Comparison of ENCODE assay signal across 1 cellular context in the genomic region with DNA sequence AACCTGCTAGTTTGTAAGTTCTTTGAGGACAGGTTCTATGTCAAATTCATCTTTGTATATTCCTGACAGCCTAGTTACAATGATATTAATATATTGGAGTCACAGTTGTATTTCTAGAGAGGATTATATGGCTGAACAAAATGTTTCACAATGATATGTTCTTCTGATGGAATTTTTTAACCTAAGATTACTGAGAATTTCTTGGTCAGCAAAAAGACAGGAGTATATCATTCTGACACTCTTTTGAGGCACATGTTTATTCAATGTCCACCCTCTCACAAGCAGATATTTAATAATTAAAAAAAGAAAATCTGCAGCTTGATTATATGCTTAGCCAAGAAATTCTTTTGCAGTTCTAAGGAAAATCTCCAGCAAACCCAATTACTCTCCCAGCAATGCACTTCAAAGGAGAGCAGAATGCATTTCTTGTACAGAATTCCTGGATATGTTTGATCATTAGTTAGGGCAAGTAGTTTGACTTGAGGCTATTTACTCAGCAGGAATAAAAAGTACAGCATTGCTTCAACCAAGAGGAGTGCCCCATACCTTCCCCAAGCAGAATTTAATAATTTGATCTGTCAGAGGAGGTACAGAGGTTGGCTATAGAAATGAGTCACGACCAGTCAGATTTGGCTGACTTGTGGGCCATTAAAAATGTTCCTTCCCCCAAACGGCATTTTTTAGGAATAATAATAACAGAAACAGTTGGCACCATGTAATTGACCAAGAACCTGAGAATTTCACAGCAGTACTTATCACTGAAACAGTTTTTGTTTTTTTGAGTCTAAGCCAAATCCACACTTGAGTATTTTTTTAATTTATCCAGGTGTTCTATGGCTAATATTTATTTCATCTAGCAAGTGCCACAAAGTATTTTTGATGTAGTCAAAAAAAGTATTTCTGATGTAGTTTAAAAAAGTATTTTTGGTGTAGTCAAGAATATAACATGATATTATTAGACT.
TF ChIP-seq lines count a peak whose summit lies in the region.

No MANE protein-coding gene starts in this region.

TF ChIP-seq in GM12878, 131 proteins besides CTCF, POLR2A, EP300 and RAD21:
- TF ChIP-seq, protein P1, sequence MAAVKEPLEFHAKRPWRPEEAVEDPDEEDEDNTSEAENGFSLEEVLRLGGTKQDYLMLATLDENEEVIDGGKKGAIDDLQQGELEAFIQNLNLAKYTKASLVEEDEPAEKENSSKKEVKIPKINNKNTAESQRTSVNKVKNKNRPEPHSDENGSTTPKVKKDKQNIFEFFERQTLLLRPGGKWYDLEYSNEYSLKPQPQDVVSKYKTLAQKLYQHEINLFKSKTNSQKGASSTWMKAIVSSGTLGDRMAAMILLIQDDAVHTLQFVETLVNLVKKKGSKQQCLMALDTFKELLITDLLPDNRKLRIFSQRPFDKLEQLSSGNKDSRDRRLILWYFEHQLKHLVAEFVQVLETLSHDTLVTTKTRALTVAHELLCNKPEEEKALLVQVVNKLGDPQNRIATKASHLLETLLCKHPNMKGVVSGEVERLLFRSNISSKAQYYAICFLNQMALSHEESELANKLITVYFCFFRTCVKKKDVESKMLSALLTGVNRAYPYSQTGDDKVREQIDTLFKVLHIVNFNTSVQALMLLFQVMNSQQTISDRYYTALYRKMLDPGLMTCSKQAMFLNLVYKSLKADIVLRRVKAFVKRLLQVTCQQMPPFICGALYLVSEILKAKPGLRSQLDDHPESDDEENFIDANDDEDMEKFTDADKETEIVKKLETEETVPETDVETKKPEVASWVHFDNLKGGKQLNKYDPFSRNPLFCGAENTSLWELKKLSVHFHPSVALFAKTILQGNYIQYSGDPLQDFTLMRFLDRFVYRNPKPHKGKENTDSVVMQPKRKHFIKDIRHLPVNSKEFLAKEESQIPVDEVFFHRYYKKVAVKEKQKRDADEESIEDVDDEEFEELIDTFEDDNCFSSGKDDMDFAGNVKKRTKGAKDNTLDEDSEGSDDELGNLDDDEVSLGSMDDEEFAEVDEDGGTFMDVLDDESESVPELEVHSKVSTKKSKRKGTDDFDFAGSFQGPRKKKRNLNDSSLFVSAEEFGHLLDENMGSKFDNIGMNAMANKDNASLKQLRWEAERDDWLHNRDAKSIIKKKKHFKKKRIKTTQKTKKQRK (IDR thresholded peaks at IDR 0.05; ENCODE audit: low read depth, low read length), result no peak
- TF ChIP-seq IKZF1 (conservative IDR thresholded peaks at IDR 0.05) (no peak), TCF12 (IDR thresholded peaks at IDR 0.05; ENCODE audit: low read depth, low read length) (no peak), SMAD1 (IDR thresholded peaks at IDR 0.05; ENCODE audit: low read depth, partially characterized antibody) (no peak)
